Comparison of ENCODE assay signal across 8 cellular contexts in genomic region chr4:185201983-185202962, GRCh38. TPM values are rescaled to one million over a fixed set of nuclear protein-coding genes. Genes with fewer than 3 reads are reported as not detected.
DNase-seq lines count a peak whose midpoint lies in the region; ATAC-seq, FAIRE-seq and TF ChIP-seq lines count a peak whose summit lies in the region.

No MANE protein-coding gene starts in this region.

- POLR2A ChIA-PET in A549 (lab: Yijun Ruan, JAX): no interaction called here

- H3K4me1 ChIP-seq in A549: peaks cover 24% of the 10 kb centered on the region; the same call in 2 of the 3 replicates

- TF ChIP-seq EP300 in A549 (IDR thresholded peaks at IDR 0.05): no peak

- TF ChIP-seq POLR2A in A549 (IDR thresholded peaks at IDR 0.05; ENCODE audit: low read length): no peak

- no peak for TF ChIP-seq RAD21 in A549 (conservative IDR thresholded peaks at IDR 0.05 in 1 of 2, IDR thresholded peaks at IDR 0.05 in 1 of 2)

- no peaks in the 10 kb centered on the region for H3K9me3 ChIP-seq in A549

- CTCF ChIA-PET in A549 (lab: Yijun Ruan, JAX): interaction anchor here (0.9 kb wide), 1 partner anchor 26 kb away, joined by 3 read pairs; no protein-coding TSS in a partner anchor

- FAIRE-seq in A549 (lab: Jason Lieb, UNC): no peak

- no peak for TF ChIP-seq CTCF in A549 (IDR thresholded peaks at IDR 0.05)

- WGBS in A549 (ENCODE audit: missing lambda C conversion rate): 78% methylated on average over 16 of the region's 16 CpGs

- peak overlapping the region; percentile 88 for H3K4me2 ChIP-seq in A549

- peak overlapping the region; percentile 24 to 93; a peak in 4 of 6 replicates for H3K27ac ChIP-seq in A549
- peak overlapping the region; percentile 67 for H3K27ac ChIP-seq in epithelial cell of prostate

- ATAC-seq in A549 (no peak), HG02885 (IDR thresholded peaks at IDR 0.05; ENCODE audit: poor library complexity, unreplicated experiment) (peak; percentile 23), GM18909 (IDR thresholded peaks at IDR 0.05; ENCODE audit: poor library complexity, unreplicated experiment) (no peak), HG02981 (IDR thresholded peaks at IDR 0.05; ENCODE audit: unreplicated experiment) (no peak), GM19324 (IDR thresholded peaks at IDR 0.05; ENCODE audit: low FRiP score, unreplicated experiment) (no peak)

- H3K4me3 ChIP-seq in A549 (peak overlapping the region; percentile 82; the same call in 2 of the 3 replicates), skeletal muscle cell (ENCODE audit: low read depth, low read length) (peak overlapping the region; percentile 63)

- no peak for DNase-seq in A549 (ENCODE audit: low read depth in 1 of 2, low spot score in 1 of 2)
- peak; percentile 18 for DNase-seq in activated CD4-positive, alpha-beta T cell treated with anti-CD3 and anti-CD28 coated beads for 1 hour
- no peak for DNase-seq in epithelial cell of prostate (ENCODE audit: low read depth, low spot score)
- DNase-seq in skeletal muscle cell (ENCODE audit: low read depth): no peak

TF ChIP-seq in A549, 52 proteins besides CTCF, POLR2A, EP300 and RAD21:
- TF ChIP-seq, protein P1, sequence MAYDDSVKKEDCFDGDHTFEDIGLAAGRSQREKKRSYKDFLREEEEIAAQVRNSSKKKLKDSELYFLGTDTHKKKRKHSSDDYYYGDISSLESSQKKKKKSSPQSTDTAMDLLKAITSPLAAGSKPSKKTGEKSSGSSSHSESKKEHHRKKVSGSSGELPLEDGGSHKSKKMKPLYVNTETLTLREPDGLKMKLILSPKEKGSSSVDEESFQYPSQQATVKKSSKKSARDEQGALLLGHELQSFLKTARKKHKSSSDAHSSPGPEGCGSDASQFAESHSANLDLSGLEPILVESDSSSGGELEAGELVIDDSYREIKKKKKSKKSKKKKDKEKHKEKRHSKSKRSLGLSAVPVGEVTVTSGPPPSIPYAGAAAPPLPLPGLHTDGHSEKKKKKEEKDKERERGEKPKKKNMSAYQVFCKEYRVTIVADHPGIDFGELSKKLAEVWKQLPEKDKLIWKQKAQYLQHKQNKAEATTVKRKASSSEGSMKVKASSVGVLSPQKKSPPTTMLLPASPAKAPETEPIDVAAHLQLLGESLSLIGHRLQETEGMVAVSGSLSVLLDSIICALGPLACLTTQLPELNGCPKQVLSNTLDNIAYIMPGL (CRISPR knock-in tag; IDR thresholded peaks at IDR 0.05; ENCODE audit: borderline replicate concordance): no peak
- TF ChIP-seq JUN (IDR thresholded peaks at IDR 0.05) (no peak), NR3C1 (IDR thresholded peaks at IDR 0.05) (no peak), HDAC2 (IDR thresholded peaks at IDR 0.05) (no peak), NFE2L2 (conservative IDR thresholded peaks at IDR 0.05; ENCODE audit: low read length) (no peak), SREBF2 (IDR thresholded peaks at IDR 0.05) (no peak), JUNB (IDR thresholded peaks at IDR 0.05) (no peak), HOXB13 (CRISPR knock-in tag; IDR thresholded peaks at IDR 0.05; ENCODE audit: low read depth) (no peak), ZC3H11A (IDR thresholded peaks at IDR 0.05) (no peak), CHD2 (IDR thresholded peaks at IDR 0.05; ENCODE audit: low read length, partially characterized antibody) (no peak), BHLHE40 (IDR thresholded peaks at IDR 0.05; ENCODE audit: low read depth, low read length) (no peak), E2F6 (IDR thresholded peaks at IDR 0.05; ENCODE audit: borderline replicate concordance, low read depth) (no peak), EHF (CRISPR knock-in tag; IDR thresholded peaks at IDR 0.05) (no peak), NPAS2 (CRISPR knock-in tag; IDR thresholded peaks at IDR 0.05; ENCODE audit: borderline replicate concordance) (no peak), TP53 (CRISPR knock-in tag; IDR thresholded peaks at IDR 0.05) (no peak), ZSCAN20 (CRISPR knock-in tag; IDR thresholded peaks at IDR 0.05) (no peak)
- TF ChIP-seq, protein P2, sequence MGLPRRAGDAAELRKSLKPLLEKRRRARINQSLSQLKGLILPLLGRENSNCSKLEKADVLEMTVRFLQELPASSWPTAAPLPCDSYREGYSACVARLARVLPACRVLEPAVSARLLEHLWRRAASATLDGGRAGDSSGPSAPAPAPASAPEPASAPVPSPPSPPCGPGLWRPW (IDR thresholded peaks at IDR 0.05): no peak

RNA-seq across cellular contexts. Expression of gene CFAP97, which starts 1.5 kb away (rescaled TPM):
- polyA plus RNA-seq in A549 (2011; rRNA removed) (41.8 and 48.2 TPM in 2 replicates), A549 (2017; fragmentation: RNase III; extraction: RNeasy Plus Mini Kit Qiagen cat#74134 plus additional on column Dnase treatment) (15.7 to 16.3 TPM (median 15.8 TPM) in 3 replicates)
- 4.6 and 4.8 TPM in 2 replicates for polyA plus RNA-seq in A549 (2012; cell fraction: cytosol; rRNA removed)
- polyA plus RNA-seq in A549 (2012; cell fraction: nucleus; rRNA removed): 1.2 and 2.1 TPM in 2 replicates
- polyA minus RNA-seq in A549 (2011; rRNA and poly(A)+ RNA removed): 13.0 and 14.5 TPM in 2 replicates

RNA-seq across cellular contexts. Expression of gene SNX25, which starts 7.1 kb away (rescaled TPM):
- polyA plus RNA-seq in A549 (2011; rRNA removed): 13.0 and 19.0 TPM in 2 replicates
- polyA plus RNA-seq in A549 (2012; cell fraction: cytosol; rRNA removed): 2.4 and 3.0 TPM in 2 replicates
- polyA plus RNA-seq in A549 (2012; cell fraction: nucleus; rRNA removed): 1.8 and 2.9 TPM in 2 replicates
- polyA plus RNA-seq in A549 (2017; fragmentation: RNase III; extraction: RNeasy Plus Mini Kit Qiagen cat#74134 plus additional on column Dnase treatment): 8.5 to 10.1 TPM (median 8.5 TPM) in 3 replicates
- 37.9 and 42.9 TPM in 2 replicates for polyA minus RNA-seq in A549 (2011; rRNA and poly(A)+ RNA removed)

RNA-seq across cellular contexts. Expression of gene SLC25A4, which starts 59.2 kb away (rescaled TPM):
- polyA plus RNA-seq in A549 (2011; rRNA removed): 14.0 and 16.9 TPM in 2 replicates
- polyA plus RNA-seq in A549 (2012; cell fraction: cytosol; rRNA removed): 16.1 and 16.6 TPM in 2 replicates
- polyA plus RNA-seq in A549 (2012; cell fraction: nucleus; rRNA removed): 14.6 and 16.5 TPM in 2 replicates
- polyA plus RNA-seq in A549 (2017; fragmentation: RNase III; extraction: RNeasy Plus Mini Kit Qiagen cat#74134 plus additional on column Dnase treatment): 15.3 to 16.6 TPM (median 15.4 TPM) in 3 replicates
- polyA minus RNA-seq in A549 (2011; rRNA and poly(A)+ RNA removed): 8.4 and 9.2 TPM in 2 replicates
